In genomic region chr4:79650794-79651431, GRCh38 we compare ENCODE assay signal across 1 cellular context.
TF ChIP-seq lines count a peak whose summit lies in the region.

No MANE protein-coding gene starts in this region.

TF ChIP-seq in IMR-90, 13 proteins besides CTCF, POLR2A, EP300 and RAD21 (continued from another document):
- TF ChIP-seq CEBPB (IDR thresholded peaks at IDR 0.05; ENCODE audit: low read depth, low read length) = peak; percentile 3; the same call in 1 of the 2 replicates
